ENCODE assay signal across 12 cellular contexts in the genomic region with DNA sequence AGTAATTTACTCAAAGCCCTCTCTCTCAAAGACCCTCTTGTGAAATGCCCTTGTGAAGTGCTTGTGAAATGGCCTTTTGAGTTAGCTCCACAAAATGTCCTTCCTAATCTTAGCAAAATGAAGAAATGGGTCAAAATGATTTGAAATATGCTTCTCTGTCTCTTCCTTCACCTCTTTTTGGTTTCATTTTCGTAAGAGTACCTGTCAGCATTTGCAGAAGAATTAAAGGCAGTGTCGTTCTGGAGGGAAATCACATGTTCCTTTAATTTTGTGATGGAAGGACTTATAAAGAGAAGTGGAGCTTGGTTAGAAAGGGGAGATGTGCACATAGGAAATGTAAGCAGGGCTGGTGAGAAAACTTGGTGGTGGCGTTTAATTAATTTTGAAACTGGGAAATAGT.
DNase-seq lines count a peak whose midpoint lies in the region; ATAC-seq and TF ChIP-seq lines count a peak whose summit lies in the region.
"Had no signal": no experiment of that assay in that cellular context is flagged by ENCODE, and none has a peak within 500 bp of the region (broad histone marks: within the 10 kb centered on the region; RNA-seq: fewer than 3 reads in every experiment).

No MANE protein-coding gene starts in this region.

- CTCF ChIA-PET in activated naive CD4-positive, alpha-beta T cell treated with anti-CD3 and anti-CD28 coated beads for 36 hours (lab: Charles Lee) = interaction anchor here (0.6 kb wide), 1 partner anchor 141 kb away, joined by 4 read pairs; no protein-coding TSS in a partner anchor

- 0 out of 2 replicates have a peak overlapping the region, but pooled peaks have one; percentile 13 for H3K27ac ChIP-seq in GM23248
- peak overlapping the region; percentile 51 for H3K27ac ChIP-seq in mesenchymal stem cell (ENCODE audit: low read length, poor library complexity, severe bottlenecking)
- H3K27ac ChIP-seq: esophagus muscularis mucosa had no signal

- H3K4ac ChIP-seq in mesenchymal stem cell (ENCODE audit: low read depth in 1 of 2, low read length in 2 of 2) = no peak overlapping the region

- in situ Hi-C loops in GM23248 (cut with MboI) = no loop called here
- in situ Hi-C loops in G401 (cut with HindIII; ENCODE audit: low sequenced_read_pairs) = no loop called here

- intact Hi-C loops in activated naive CD4-positive, alpha-beta T cell treated with anti-CD3 and anti-CD28 coated beads for 36 hours (cut with micrococcal nuclease) = no loop called here

- no peaks in the 10 kb centered on the region for H3K36me3 Mint-ChIP-seq in activated naive CD4-positive, alpha-beta T cell treated with anti-CD3 and anti-CD28 coated beads for 36 hours (ENCODE audit: low read depth)

- H2BK5ac ChIP-seq in mesenchymal stem cell (ENCODE audit: low read depth, low read length, poor library complexity, severe bottlenecking) = no peak overlapping the region

- H2BK12ac ChIP-seq in mesenchymal stem cell (ENCODE audit: low read length in 2 of 2) = no peak overlapping the region

- H2AFZ ChIP-seq in GM23248 (no peak overlapping the region), Loucy (ENCODE audit: low read length) (peak overlapping the region; percentile 76), mesenchymal stem cell (ENCODE audit: low read depth, low read length) (no peak overlapping the region)

- no peaks in the 10 kb centered on the region for H3K79me1 ChIP-seq in mesenchymal stem cell (replicated peaks; ENCODE audit: low read length, poor library complexity, severe bottlenecking)

- H3K4me3 ChIP-seq in GM23248 (no peak overlapping the region), Loucy (ENCODE audit: low read length, poor library complexity, severe bottlenecking) (no peak overlapping the region), mesenchymal stem cell (ENCODE audit: insufficient read depth in 1 of 2, low read depth in 1 of 2, low read length in 2 of 2) (no peak overlapping the region)
- H3K4me3 ChIP-seq: esophagus muscularis mucosa had no signal

- H3K79me2 ChIP-seq in GM23248 (ENCODE audit: insufficient read depth) = peaks cover 96% of the 10 kb centered on the region
- H3K79me2 ChIP-seq in Loucy (ENCODE audit: insufficient read depth, low read length) = no peaks in the 10 kb centered on the region

- H3K9me3 Mint-ChIP-seq in activated naive CD4-positive, alpha-beta T cell treated with anti-CD3 and anti-CD28 coated beads for 36 hours = no peaks in the 10 kb centered on the region

- H4K20me1 ChIP-seq in GM23248 (ENCODE audit: insufficient read depth) (no peaks in the 10 kb centered on the region), Loucy (ENCODE audit: insufficient read depth, low read length, poor library complexity, severe bottlenecking) (no peaks in the 10 kb centered on the region)

- H3K27me3 ChIP-seq in GM23248 (replicated peaks; ENCODE audit: insufficient read depth) (no peaks in the 10 kb centered on the region), Loucy (ENCODE audit: insufficient read depth, low read length, poor library complexity, severe bottlenecking) (no peaks in the 10 kb centered on the region), mesenchymal stem cell (ENCODE audit: control insufficient read depth in 1 of 2, insufficient read depth in 1 of 2, low read length in 2 of 2) (no peaks in the 10 kb centered on the region)
- H3K27me3 ChIP-seq: esophagus muscularis mucosa had no signal

- H3K14ac ChIP-seq in mesenchymal stem cell (ENCODE audit: low read length in 2 of 2) = no peak overlapping the region

- peaks cover 5% of the 10 kb centered on the region for H3K4me1 Mint-ChIP-seq in activated naive CD4-positive, alpha-beta T cell treated with anti-CD3 and anti-CD28 coated beads for 36 hours (ENCODE audit: low read depth)

- H3K4me1 ChIP-seq in GM23248 (ENCODE audit: insufficient read depth) (peaks cover 3% of the 10 kb centered on the region; the same call in 1 of the 2 replicates), Loucy (ENCODE audit: insufficient read depth, low read length, poor library complexity, severe bottlenecking) (no peaks in the 10 kb centered on the region), mesenchymal stem cell (ENCODE audit: control insufficient read depth, insufficient read depth, low read depth, low read length) (peaks cover 8% of the 10 kb centered on the region)
- H3K4me1 ChIP-seq: esophagus muscularis mucosa had no signal

- no peak overlapping the region for H4K8ac ChIP-seq in mesenchymal stem cell (ENCODE audit: low read length)

- no peak overlapping the region for H4K91ac ChIP-seq in mesenchymal stem cell (ENCODE audit: low read length)

- H3K23ac ChIP-seq in mesenchymal stem cell (ENCODE audit: low read length in 2 of 2) = no peak overlapping the region

- H3F3A ChIP-seq in GM23248 (ENCODE audit: insufficient read depth) = peaks cover 77% of the 10 kb centered on the region
- no peaks in the 10 kb centered on the region for H3F3A ChIP-seq in Loucy (ENCODE audit: low read depth)

- no peaks in the 10 kb centered on the region for H3K9me3 ChIP-seq in GM23248 (ENCODE audit: low read depth)
- no peaks in the 10 kb centered on the region for H3K9me3 ChIP-seq in Loucy (ENCODE audit: insufficient read depth, low read depth, low read length)
- H3K9me3 ChIP-seq in mesenchymal stem cell (ENCODE audit: control insufficient read depth, low read length) = no peaks in the 10 kb centered on the region
- H3K9me3 ChIP-seq: esophagus muscularis mucosa had no signal

- H2BK120ac ChIP-seq in mesenchymal stem cell (ENCODE audit: low read depth, low read length) = no peak overlapping the region

- H3K9ac ChIP-seq in GM23248 (no peak overlapping the region), Loucy (ENCODE audit: low read depth, low read length, poor library complexity, severe bottlenecking) (no peak overlapping the region), mesenchymal stem cell (ENCODE audit: low read length) (peak overlapping the region; percentile 42)

- WGBS in GM23248 (ENCODE audit: low coverage in 1 of 2, low lambda C conversion rate in 2 of 2, missing lambda C conversion rate in 2 of 2), 2 experiments = 96 to 99% methylated on average over 3 of the region's 3 CpGs
- WGBS in mesenchymal stem cell = 91% methylated on average over 3 of the region's 3 CpGs

- H3K27me3 Mint-ChIP-seq in activated naive CD4-positive, alpha-beta T cell treated with anti-CD3 and anti-CD28 coated beads for 36 hours (ENCODE audit: low read depth) = peaks cover 3% of the 10 kb centered on the region

- H3K18ac ChIP-seq in mesenchymal stem cell (ENCODE audit: low read depth in 1 of 2, low read length in 2 of 2) = no peak overlapping the region

- H3K9me2 ChIP-seq in GM23248 (ENCODE audit: insufficient read depth) = no peaks in the 10 kb centered on the region
- H3K9me2 ChIP-seq in Loucy (replicated peaks; ENCODE audit: low read depth, low read length) = no peaks in the 10 kb centered on the region

- no peak for TF ChIP-seq CTCF in Loucy (conservative IDR thresholded peaks at IDR 0.05; ENCODE audit: low read length)

- H3K4me2 ChIP-seq in GM23248 (ENCODE audit: unreplicated experiment) = no peak overlapping the region
- H3K4me2 ChIP-seq in Loucy (ENCODE audit: low read depth, low read length, poor library complexity, severe bottlenecking) = no peak overlapping the region
- peak overlapping the region; percentile 22 for H3K4me2 ChIP-seq in mesenchymal stem cell (ENCODE audit: low read length, poor library complexity, severe bottlenecking)

- no peak for DNase-seq in GM23248
- DNase-seq in mesenchymal stem cell = no peak
- no peak for DNase-seq in activated naive CD4-positive, alpha-beta T cell treated with anti-CD3 and anti-CD28 coated beads for 36 hours
- DNase-seq in G401 (ENCODE audit: low spot score) = no peak
- DNase-seq in AG20443 (ENCODE audit: low spot score) = no peak
- DNase-seq: NCI-H1092, NCI-H524 treated with DMSO at 0.1 percent for 48 hours, right cardiac atrium had no signal

- no peak overlapping the region for H3K4me3 Mint-ChIP-seq in activated naive CD4-positive, alpha-beta T cell treated with anti-CD3 and anti-CD28 coated beads for 36 hours

- H3K36me3 ChIP-seq in GM23248 (ENCODE audit: low read depth) = peaks cover 15% of the 10 kb centered on the region
- H3K36me3 ChIP-seq in Loucy (ENCODE audit: insufficient read depth, low read length) = no peaks in the 10 kb centered on the region
- peaks cover 12 to 58% of the 10 kb centered on the region in 2 experiments for H3K36me3 ChIP-seq in mesenchymal stem cell (ENCODE audit: control insufficient read depth in 1 of 2, insufficient read depth in 2 of 2, low read depth in 1 of 2, low read length in 2 of 2)
- H3K36me3 ChIP-seq: esophagus muscularis mucosa had no signal

- no peak overlapping the region for H2BK15ac ChIP-seq in mesenchymal stem cell (ENCODE audit: low read depth, poor library complexity, severe bottlenecking)

- no peak overlapping the region for H3K27ac Mint-ChIP-seq in activated naive CD4-positive, alpha-beta T cell treated with anti-CD3 and anti-CD28 coated beads for 36 hours

- H2AK5ac ChIP-seq in mesenchymal stem cell (ENCODE audit: low read length, severe bottlenecking) = no peak overlapping the region

- ATAC-seq in GM18858 (IDR thresholded peaks at IDR 0.05; ENCODE audit: unreplicated experiment) = peak; percentile 75
- ATAC-seq: activated CD4-positive, CD25-positive, alpha-beta regulatory T cell treated with anti-CD3 and anti-CD28 coated beads, Interleukin-2, amount 50 U/mL, for 24 hours; right cardiac atrium had no signal
